21 cellular contexts compared by ENCODE assay signal in genomic region chr9:107288701-107289100, GRCh38. TPM values are rescaled to one million over a fixed set of nuclear protein-coding genes. Genes with fewer than 3 reads are reported as not detected.
DNase-seq lines count a peak whose midpoint lies in the region; ATAC-seq, FAIRE-seq and TF ChIP-seq lines count a peak whose summit lies in the region.
"Had no signal": no experiment of that assay in that cellular context is flagged by ENCODE, and none has a peak within 500 bp of the region (broad histone marks: within the 10 kb centered on the region; RNA-seq: fewer than 3 reads in every experiment).

No MANE protein-coding gene starts in this region.

- H3K27me3 Mint-ChIP-seq in activated T-cell treated with anti-CD3 and anti-CD28 coated beads, Interleukin-2, amount 50 U/mL, for 24 hours, result no peaks in the 10 kb centered on the region
- no peaks in the 10 kb centered on the region for H3K27me3 Mint-ChIP-seq in endodermal cell (ENCODE audit: insufficient read depth)
- no peaks in the 10 kb centered on the region for H3K27me3 Mint-ChIP-seq in stimulated activated memory B cell treated with anti-CD40 and anti-IgM and Interleukin-4, amounts not matched to agents 10 μg/mL and 1 μg/mL and 100 μg/mL, for 72 hours
- H3K27me3 Mint-ChIP-seq: dendritic cell treated with granulocyte-macrophage colony-stimulating factor and Interleukin-4, amounts not matched to agents 40 ng/mL and 50 ng/mL, for 4 days had no signal

- H3K9ac ChIP-seq in endodermal cell (ENCODE audit: extremely low read depth, low read length, poor library complexity, severe bottlenecking), result no peak overlapping the region

- no peak overlapping the region for H3K27ac ChIP-seq in endodermal cell (ENCODE audit: low read depth, low read length)
- H3K27ac ChIP-seq: body of pancreas, esophagus muscularis mucosa, prostate gland had no signal

- peaks cover 67% of the 10 kb centered on the region for H3K4me1 Mint-ChIP-seq in activated T-cell treated with anti-CD3 and anti-CD28 coated beads, Interleukin-2, amount 50 U/mL, for 24 hours (ENCODE audit: low read depth)
- H3K4me1 Mint-ChIP-seq in endodermal cell, result peaks cover 43% of the 10 kb centered on the region
- H3K4me1 Mint-ChIP-seq in stimulated activated memory B cell treated with anti-CD40 and anti-IgM and Interleukin-4, amounts not matched to agents 10 μg/mL and 1 μg/mL and 100 μg/mL, for 72 hours, result peaks cover 56% of the 10 kb centered on the region

- ATAC-seq in stimulated activated memory B cell treated with anti-CD40 and anti-IgM and Interleukin-4, amounts not matched to agents 10 μg/mL and 1 μg/mL and 100 μg/mL, for 72 hours, result peak; percentile 70
- ATAC-seq in HG02571 (IDR thresholded peaks at IDR 0.05; ENCODE audit: unreplicated experiment), result no peak
- ATAC-seq: body of pancreas, left colon, Panc1 had no signal

- no peaks in the 10 kb centered on the region for H3K9me3 ChIP-seq in endodermal cell (ENCODE audit: control insufficient read depth, low read length)
- H3K9me3 ChIP-seq: body of pancreas, esophagus muscularis mucosa, prostate gland had no signal

- FAIRE-seq in HTR-8/SVneo (lab: Jason Lieb, UNC), result no peak
- FAIRE-seq: GM18507 had no signal

- peak overlapping the region; percentile 73 for H3K27ac Mint-ChIP-seq in activated T-cell treated with anti-CD3 and anti-CD28 coated beads, Interleukin-2, amount 50 U/mL, for 24 hours
- H3K27ac Mint-ChIP-seq in endodermal cell, result peak overlapping the region; percentile 82
- H3K27ac Mint-ChIP-seq in stimulated activated memory B cell treated with anti-CD40 and anti-IgM and Interleukin-4, amounts not matched to agents 10 μg/mL and 1 μg/mL and 100 μg/mL, for 72 hours, result peak overlapping the region; percentile 41
- H3K27ac Mint-ChIP-seq: dendritic cell treated with granulocyte-macrophage colony-stimulating factor and Interleukin-4, amounts not matched to agents 40 ng/mL and 50 ng/mL, for 4 days had no signal

- H3K27me3 ChIP-seq in endodermal cell (ENCODE audit: control insufficient read depth, insufficient read depth, low read length, poor library complexity, severe bottlenecking), result no peaks in the 10 kb centered on the region
- H3K27me3 ChIP-seq: body of pancreas, esophagus muscularis mucosa had no signal

- TF ChIP-seq POLR2A in NB4 (IDR thresholded peaks at IDR 0.05; ENCODE audit: extremely low read depth, insufficient read length), result no peak

- H3K36me3 ChIP-seq in endodermal cell (ENCODE audit: control insufficient read depth, insufficient read depth, low read length), result peaks cover 23% of the 10 kb centered on the region
- H3K36me3 ChIP-seq: esophagus muscularis mucosa, prostate gland had no signal

- peaks cover 60% of the 10 kb centered on the region for H3K36me3 Mint-ChIP-seq in activated T-cell treated with anti-CD3 and anti-CD28 coated beads, Interleukin-2, amount 50 U/mL, for 24 hours (ENCODE audit: low read depth)
- H3K36me3 Mint-ChIP-seq in endodermal cell (ENCODE audit: low read depth), result peaks cover 4% of the 10 kb centered on the region
- peaks cover 5% of the 10 kb centered on the region for H3K36me3 Mint-ChIP-seq in stimulated activated memory B cell treated with anti-CD40 and anti-IgM and Interleukin-4, amounts not matched to agents 10 μg/mL and 1 μg/mL and 100 μg/mL, for 72 hours

- 48 to 67% methylated on average over 1 of the region's 1 CpG for WGBS in endodermal cell (ENCODE audit: insufficient coverage in 1 of 2, insufficient read length in 1 of 2), 2 experiments

- TF ChIP-seq CTCF in NB4 (IDR thresholded peaks at IDR 0.05; ENCODE audit: low read depth, low read length) (no peak), endodermal cell (conservative IDR thresholded peaks at IDR 0.05) (no peak), foreskin fibroblast (IDR thresholded peaks at IDR 0.05; ENCODE audit: low read depth, low read length) (no peak)

- H3K4me1 ChIP-seq in endodermal cell (ENCODE audit: control insufficient read depth, insufficient read depth, low read length), result no peaks in the 10 kb centered on the region

- H3K4me3 ChIP-seq in NB4 (ENCODE audit: low read depth, low read length) (no peak overlapping the region), endodermal cell (ENCODE audit: low read length) (peak overlapping the region; percentile 66), foreskin fibroblast (ENCODE audit: low read depth in 1 of 2, low read length in 2 of 2) (no peak overlapping the region)
- H3K4me3 ChIP-seq: body of pancreas, esophagus muscularis mucosa, prostate gland had no signal

- DNase-seq in activated T-cell treated with anti-CD3 and anti-CD28 coated beads, Interleukin-2, amount 50 U/mL, for 24 hours, result no peak
- no peak for DNase-seq in activated T-cell treated with anti-CD3 and anti-CD28 coated beads for 4 hours
- peak; percentile 42 for DNase-seq in NB4 (ENCODE audit: low read depth)
- DNase-seq in endodermal cell, result no peak
- no peak for DNase-seq in foreskin fibroblast
- no peak for DNase-seq in HTR-8/SVneo (ENCODE audit: insufficient read length, low spot score)
- DNase-seq: ACHN; activated CD4-positive, CD25-positive, alpha-beta regulatory T cell treated with anti-CD3 and anti-CD28 coated beads, Interleukin-2, amount 50 U/mL, for 72 hours; body of pancreas; hippocampal formation; left colon; NCI-H2029 treated with DMSO at 0.1 percent for 48 hours; NCI-H526 treated with DMSO at 0.1 percent for 48 hours; T-helper 1 cell had no signal

- H3K9me3 Mint-ChIP-seq in activated T-cell treated with anti-CD3 and anti-CD28 coated beads, Interleukin-2, amount 50 U/mL, for 24 hours, result no peaks in the 10 kb centered on the region
- no peaks in the 10 kb centered on the region for H3K9me3 Mint-ChIP-seq in endodermal cell
- H3K9me3 Mint-ChIP-seq in stimulated activated memory B cell treated with anti-CD40 and anti-IgM and Interleukin-4, amounts not matched to agents 10 μg/mL and 1 μg/mL and 100 μg/mL, for 72 hours, result no peaks in the 10 kb centered on the region
- H3K9me3 Mint-ChIP-seq: dendritic cell treated with granulocyte-macrophage colony-stimulating factor and Interleukin-4, amounts not matched to agents 40 ng/mL and 50 ng/mL, for 4 days had no signal

- H3K4me3 Mint-ChIP-seq in activated T-cell treated with anti-CD3 and anti-CD28 coated beads, Interleukin-2, amount 50 U/mL, for 24 hours, result peak overlapping the region; percentile 13
- H3K4me3 Mint-ChIP-seq in endodermal cell, result peak overlapping the region; percentile 23
- no peak overlapping the region for H3K4me3 Mint-ChIP-seq in stimulated activated memory B cell treated with anti-CD40 and anti-IgM and Interleukin-4, amounts not matched to agents 10 μg/mL and 1 μg/mL and 100 μg/mL, for 72 hours
- H3K4me3 Mint-ChIP-seq: dendritic cell treated with granulocyte-macrophage colony-stimulating factor and Interleukin-4, amounts not matched to agents 40 ng/mL and 50 ng/mL, for 4 days had no signal

RNA-seq across cellular contexts. Expression of gene RAD23B, which starts 5.6 kb away (rescaled TPM):
- 100 to 1,000 TPM; 154 to 167 TPM for total RNA-seq in endodermal cell
- polyA plus RNA-seq in endodermal cell (2013, experiment 1 of 2), result 147 TPM
- 135 TPM for polyA plus RNA-seq in endodermal cell (2013, experiment 2 of 2)
